2 cellular contexts compared by ENCODE assay signal in the genomic region with DNA sequence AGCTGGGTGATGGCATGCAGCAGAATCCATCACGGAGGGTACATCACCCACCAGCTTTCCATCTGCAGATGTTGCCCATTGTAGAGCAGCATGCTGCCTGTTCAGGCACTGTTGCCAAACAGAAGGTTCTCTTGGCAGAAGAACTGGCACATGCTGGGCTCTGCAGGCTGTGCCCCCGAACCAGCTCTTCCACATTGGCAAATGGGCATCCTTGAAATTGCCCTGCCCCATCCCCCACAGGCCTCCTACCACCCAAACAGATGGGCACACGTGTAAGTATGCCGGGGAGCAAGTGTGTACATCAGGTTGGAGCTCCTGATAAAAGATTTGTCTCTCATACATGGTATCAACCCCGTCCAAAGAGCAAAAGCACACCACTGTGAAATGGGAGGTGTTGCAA.
TF ChIP-seq lines count a peak whose summit lies in the region.

No MANE protein-coding gene starts in this region.

TF ChIP-seq in IMR-90, 13 proteins besides CTCF, POLR2A, EP300 and RAD21:
- TF ChIP-seq, protein P1, sequence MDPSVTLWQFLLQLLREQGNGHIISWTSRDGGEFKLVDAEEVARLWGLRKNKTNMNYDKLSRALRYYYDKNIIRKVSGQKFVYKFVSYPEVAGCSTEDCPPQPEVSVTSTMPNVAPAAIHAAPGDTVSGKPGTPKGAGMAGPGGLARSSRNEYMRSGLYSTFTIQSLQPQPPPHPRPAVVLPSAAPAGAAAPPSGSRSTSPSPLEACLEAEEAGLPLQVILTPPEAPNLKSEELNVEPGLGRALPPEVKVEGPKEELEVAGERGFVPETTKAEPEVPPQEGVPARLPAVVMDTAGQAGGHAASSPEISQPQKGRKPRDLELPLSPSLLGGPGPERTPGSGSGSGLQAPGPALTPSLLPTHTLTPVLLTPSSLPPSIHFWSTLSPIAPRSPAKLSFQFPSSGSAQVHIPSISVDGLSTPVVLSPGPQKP (IDR thresholded peaks at IDR 0.05; ENCODE audit: borderline replicate concordance, low read depth, low read length): no peak

TF ChIP-seq in GM23338, 12 proteins besides CTCF, POLR2A, EP300 and RAD21:
- TF ChIP-seq, protein P2, sequence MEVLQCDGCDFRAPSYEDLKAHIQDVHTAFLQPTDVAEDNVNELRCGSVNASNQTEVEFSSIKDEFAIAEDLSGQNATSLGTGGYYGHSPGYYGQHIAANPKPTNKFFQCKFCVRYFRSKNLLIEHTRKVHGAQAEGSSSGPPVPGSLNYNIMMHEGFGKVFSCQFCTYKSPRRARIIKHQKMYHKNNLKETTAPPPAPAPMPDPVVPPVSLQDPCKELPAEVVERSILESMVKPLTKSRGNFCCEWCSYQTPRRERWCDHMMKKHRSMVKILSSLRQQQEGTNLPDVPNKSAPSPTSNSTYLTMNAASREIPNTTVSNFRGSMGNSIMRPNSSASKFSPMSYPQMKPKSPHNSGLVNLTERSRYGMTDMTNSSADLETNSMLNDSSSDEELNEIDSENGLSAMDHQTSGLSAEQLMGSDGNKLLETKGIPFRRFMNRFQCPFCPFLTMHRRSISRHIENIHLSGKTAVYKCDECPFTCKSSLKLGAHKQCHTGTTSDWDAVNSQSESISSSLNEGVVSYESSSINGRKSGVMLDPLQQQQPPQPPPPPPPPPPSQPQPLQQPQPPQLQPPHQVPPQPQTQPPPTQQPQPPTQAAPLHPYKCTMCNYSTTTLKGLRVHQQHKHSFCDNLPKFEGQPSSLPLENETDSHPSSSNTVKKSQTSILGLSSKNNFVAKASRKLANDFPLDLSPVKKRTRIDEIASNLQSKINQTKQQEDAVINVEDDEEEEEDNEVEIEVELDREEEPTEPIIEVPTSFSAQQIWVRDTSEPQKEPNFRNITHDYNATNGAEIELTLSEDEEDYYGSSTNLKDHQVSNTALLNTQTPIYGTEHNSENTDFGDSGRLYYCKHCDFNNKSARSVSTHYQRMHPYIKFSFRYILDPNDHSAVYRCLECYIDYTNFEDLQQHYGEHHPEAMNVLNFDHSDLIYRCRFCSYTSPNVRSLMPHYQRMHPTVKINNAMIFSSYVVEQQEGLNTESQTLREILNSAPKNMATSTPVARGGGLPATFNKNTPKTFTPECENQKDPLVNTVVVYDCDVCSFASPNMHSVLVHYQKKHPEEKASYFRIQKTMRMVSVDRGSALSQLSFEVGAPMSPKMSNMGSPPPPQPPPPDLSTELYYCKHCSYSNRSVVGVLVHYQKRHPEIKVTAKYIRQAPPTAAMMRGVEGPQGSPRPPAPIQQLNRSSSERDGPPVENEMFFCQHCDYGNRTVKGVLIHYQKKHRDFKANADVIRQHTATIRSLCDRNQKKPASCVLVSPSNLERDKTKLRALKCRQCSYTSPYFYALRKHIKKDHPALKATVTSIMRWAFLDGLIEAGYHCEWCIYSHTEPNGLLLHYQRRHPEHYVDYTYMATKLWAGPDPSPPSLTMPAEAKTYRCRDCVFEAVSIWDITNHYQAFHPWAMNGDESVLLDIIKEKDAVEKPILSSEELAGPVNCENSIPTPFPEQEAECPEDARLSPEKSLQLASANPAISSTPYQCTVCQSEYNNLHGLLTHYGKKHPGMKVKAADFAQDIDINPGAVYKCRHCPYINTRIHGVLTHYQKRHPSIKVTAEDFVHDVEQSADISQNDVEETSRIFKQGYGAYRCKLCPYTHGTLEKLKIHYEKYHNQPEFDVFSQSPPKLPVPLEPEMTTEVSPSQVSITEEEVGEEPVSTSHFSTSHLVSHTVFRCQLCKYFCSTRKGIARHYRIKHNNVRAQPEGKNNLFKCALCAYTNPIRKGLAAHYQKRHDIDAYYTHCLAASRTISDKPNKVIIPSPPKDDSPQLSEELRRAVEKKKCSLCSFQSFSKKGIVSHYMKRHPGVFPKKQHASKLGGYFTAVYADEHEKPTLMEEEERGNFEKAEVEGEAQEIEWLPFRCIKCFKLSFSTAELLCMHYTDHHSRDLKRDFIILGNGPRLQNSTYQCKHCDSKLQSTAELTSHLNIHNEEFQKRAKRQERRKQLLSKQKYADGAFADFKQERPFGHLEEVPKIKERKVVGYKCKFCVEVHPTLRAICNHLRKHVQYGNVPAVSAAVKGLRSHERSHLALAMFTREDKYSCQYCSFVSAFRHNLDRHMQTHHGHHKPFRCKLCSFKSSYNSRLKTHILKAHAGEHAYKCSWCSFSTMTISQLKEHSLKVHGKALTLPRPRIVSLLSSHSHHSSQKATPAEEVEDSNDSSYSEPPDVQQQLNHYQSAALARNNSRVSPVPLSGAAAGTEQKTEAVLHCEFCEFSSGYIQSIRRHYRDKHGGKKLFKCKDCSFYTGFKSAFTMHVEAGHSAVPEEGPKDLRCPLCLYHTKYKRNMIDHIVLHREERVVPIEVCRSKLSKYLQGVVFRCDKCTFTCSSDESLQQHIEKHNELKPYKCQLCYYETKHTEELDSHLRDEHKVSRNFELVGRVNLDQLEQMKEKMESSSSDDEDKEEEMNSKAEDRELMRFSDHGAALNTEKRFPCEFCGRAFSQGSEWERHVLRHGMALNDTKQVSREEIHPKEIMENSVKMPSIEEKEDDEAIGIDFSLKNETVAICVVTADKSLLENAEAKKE (CRISPR knock-in tag; IDR thresholded peaks at IDR 0.05): no peak
- TF ChIP-seq, protein P3, sequence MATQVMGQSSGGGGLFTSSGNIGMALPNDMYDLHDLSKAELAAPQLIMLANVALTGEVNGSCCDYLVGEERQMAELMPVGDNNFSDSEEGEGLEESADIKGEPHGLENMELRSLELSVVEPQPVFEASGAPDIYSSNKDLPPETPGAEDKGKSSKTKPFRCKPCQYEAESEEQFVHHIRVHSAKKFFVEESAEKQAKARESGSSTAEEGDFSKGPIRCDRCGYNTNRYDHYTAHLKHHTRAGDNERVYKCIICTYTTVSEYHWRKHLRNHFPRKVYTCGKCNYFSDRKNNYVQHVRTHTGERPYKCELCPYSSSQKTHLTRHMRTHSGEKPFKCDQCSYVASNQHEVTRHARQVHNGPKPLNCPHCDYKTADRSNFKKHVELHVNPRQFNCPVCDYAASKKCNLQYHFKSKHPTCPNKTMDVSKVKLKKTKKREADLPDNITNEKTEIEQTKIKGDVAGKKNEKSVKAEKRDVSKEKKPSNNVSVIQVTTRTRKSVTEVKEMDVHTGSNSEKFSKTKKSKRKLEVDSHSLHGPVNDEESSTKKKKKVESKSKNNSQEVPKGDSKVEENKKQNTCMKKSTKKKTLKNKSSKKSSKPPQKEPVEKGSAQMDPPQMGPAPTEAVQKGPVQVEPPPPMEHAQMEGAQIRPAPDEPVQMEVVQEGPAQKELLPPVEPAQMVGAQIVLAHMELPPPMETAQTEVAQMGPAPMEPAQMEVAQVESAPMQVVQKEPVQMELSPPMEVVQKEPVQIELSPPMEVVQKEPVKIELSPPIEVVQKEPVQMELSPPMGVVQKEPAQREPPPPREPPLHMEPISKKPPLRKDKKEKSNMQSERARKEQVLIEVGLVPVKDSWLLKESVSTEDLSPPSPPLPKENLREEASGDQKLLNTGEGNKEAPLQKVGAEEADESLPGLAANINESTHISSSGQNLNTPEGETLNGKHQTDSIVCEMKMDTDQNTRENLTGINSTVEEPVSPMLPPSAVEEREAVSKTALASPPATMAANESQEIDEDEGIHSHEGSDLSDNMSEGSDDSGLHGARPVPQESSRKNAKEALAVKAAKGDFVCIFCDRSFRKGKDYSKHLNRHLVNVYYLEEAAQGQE (IDR thresholded peaks at IDR 0.05; ENCODE audit: unreplicated experiment): no peak
- TF ChIP-seq ZNF114 (CRISPR knock-in tag; IDR thresholded peaks at IDR 0.05): no peak
- no peak for TF ChIP-seq EZH2phosphoT487 (IDR thresholded peaks at IDR 0.05; ENCODE audit: unreplicated experiment)
- TF ChIP-seq POLR2AphosphoS5 (IDR thresholded peaks at IDR 0.05; ENCODE audit: low read depth): no peak
- TF ChIP-seq JUNB (IDR thresholded peaks at IDR 0.05; ENCODE audit: unreplicated experiment): no peak
- TF ChIP-seq, protein P4, sequence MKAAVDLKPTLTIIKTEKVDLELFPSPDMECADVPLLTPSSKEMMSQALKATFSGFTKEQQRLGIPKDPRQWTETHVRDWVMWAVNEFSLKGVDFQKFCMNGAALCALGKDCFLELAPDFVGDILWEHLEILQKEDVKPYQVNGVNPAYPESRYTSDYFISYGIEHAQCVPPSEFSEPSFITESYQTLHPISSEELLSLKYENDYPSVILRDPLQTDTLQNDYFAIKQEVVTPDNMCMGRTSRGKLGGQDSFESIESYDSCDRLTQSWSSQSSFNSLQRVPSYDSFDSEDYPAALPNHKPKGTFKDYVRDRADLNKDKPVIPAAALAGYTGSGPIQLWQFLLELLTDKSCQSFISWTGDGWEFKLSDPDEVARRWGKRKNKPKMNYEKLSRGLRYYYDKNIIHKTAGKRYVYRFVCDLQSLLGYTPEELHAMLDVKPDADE (IDR thresholded peaks at IDR 0.05): no peak
- TF ChIP-seq ZNF331 (CRISPR knock-in tag; IDR thresholded peaks at IDR 0.05; ENCODE audit: low read depth): no peak
- no peak for TF ChIP-seq NANOG (IDR thresholded peaks at IDR 0.05; ENCODE audit: borderline replicate concordance)
- TF ChIP-seq EZH2 (IDR thresholded peaks at IDR 0.05; ENCODE audit: low read depth, unreplicated experiment): no peak
- no peak for TF ChIP-seq STAT1 (IDR thresholded peaks at IDR 0.05; ENCODE audit: unreplicated experiment)
